Comparison of ENCODE assay signal across 2 cellular contexts in genomic region chr16:48365601-48366164, GRCh38.
A peak's percentile ranks its signal among the peaks of the same experiment; 100 is the strongest.
TF ChIP-seq lines count a peak whose summit lies in the region.

No MANE protein-coding gene starts in this region.

TF ChIP-seq in HEK293, 187 proteins besides CTCF, POLR2A, EP300 and RAD21 (continues in another document):
- TF ChIP-seq ZNF639 (tag by site-specific recombination; IDR thresholded peaks at IDR 0.05) (no peak), ZNF394 (tag by site-specific recombination; IDR thresholded peaks at IDR 0.05; ENCODE audit: borderline replicate concordance) (no peak), ZEB2 (tag by site-specific recombination; IDR thresholded peaks at IDR 0.05) (no peak), PATZ1 (tag by site-specific recombination; IDR thresholded peaks at IDR 0.05) (peak; percentile 98), SP3 (tag by site-specific recombination; IDR thresholded peaks at IDR 0.05) (peak; percentile 63), ZNF48 (tag by site-specific recombination; IDR thresholded peaks at IDR 0.05) (no peak), ZSCAN18 (tag by site-specific recombination; IDR thresholded peaks at IDR 0.05) (no peak), PRDM1 (tag by site-specific recombination; IDR thresholded peaks at IDR 0.05) (peak; percentile 42; the same call in 1 of the 2 replicates), ZBTB8A (tag by site-specific recombination; IDR thresholded peaks at IDR 0.05) (peak; percentile 86), OSR2 (tag by site-specific recombination; IDR thresholded peaks at IDR 0.05) (peak; percentile 45), ZNF366 (tag by site-specific recombination; conservative IDR thresholded peaks at IDR 0.05) (no peak), ZNF449 (tag by site-specific recombination; IDR thresholded peaks at IDR 0.05) (no peak), ZNF792 (tag by site-specific recombination; IDR thresholded peaks at IDR 0.05) (no peak), ZIC2 (tag by site-specific recombination; IDR thresholded peaks at IDR 0.05) (peak; percentile 21; the same call in 1 of the 2 replicates), ZNF585B (tag by site-specific recombination; IDR thresholded peaks at IDR 0.05) (no peak), ZNF335 (tag by site-specific recombination; conservative IDR thresholded peaks at IDR 0.05) (peak; percentile 83), ZNF571 (tag by site-specific recombination; IDR thresholded peaks at IDR 0.05) (no peak), ZBTB6 (tag by site-specific recombination; IDR thresholded peaks at IDR 0.05) (peak; percentile 78), ZNF530 (tag by site-specific recombination; IDR thresholded peaks at IDR 0.05; ENCODE audit: low read depth) (no peak), KLF1 (tag by site-specific recombination; IDR thresholded peaks at IDR 0.05) (peak; percentile 86), SETDB1 (IDR thresholded peaks at IDR 0.05; ENCODE audit: insufficient read length, low read length) (no peak), ZNF341 (tag by site-specific recombination; IDR thresholded peaks at IDR 0.05; ENCODE audit: low read depth) (no peak), ZNF660 (tag by site-specific recombination; IDR thresholded peaks at IDR 0.05) (no peak), BCL6B (tag by site-specific recombination; IDR thresholded peaks at IDR 0.05) (no peak), ZNF785 (tag by site-specific recombination; IDR thresholded peaks at IDR 0.05) (no peak)

TF ChIP-seq in K562, 482 proteins besides CTCF, POLR2A, EP300 and RAD21 (continued from another document and continues in another):
- TF ChIP-seq CREB3L1 (IDR thresholded peaks at IDR 0.05; ENCODE audit: borderline replicate concordance, low read depth), result 0 out of 2 replicates have a peak, but pooled peaks have one; percentile 10
- TF ChIP-seq NEUROD1 (IDR thresholded peaks at IDR 0.05; ENCODE audit: borderline replicate concordance, low read depth, low read length, partially characterized antibody), result peak; percentile 40
- peak; percentile 77 for TF ChIP-seq KLF1 (tag; IDR thresholded peaks at IDR 0.05)
- TF ChIP-seq UBTF (IDR thresholded peaks at IDR 0.05; ENCODE audit: borderline replicate concordance in 1 of 2, low read depth in 2 of 2, low read length in 2 of 2), result 0 out of 4 replicates have a peak, but pooled peaks of 1 of the 2 experiments have one; percentile 22
- TF ChIP-seq SP1 (CRISPR knock-in tag; IDR thresholded peaks at IDR 0.05), result peak; percentile 66; the same call in 1 of the 2 replicates
- TF ChIP-seq SRF (CRISPR knock-in tag; IDR thresholded peaks at IDR 0.05), result peak in 1 of 2 experiments; percentile 66; a peak in 2 of 4 replicates
- TF ChIP-seq CREB1 (IDR thresholded peaks at IDR 0.05), result no peak
- TF ChIP-seq CREB1 (CRISPR knock-in tag; IDR thresholded peaks at IDR 0.05), result peak; percentile 51; the same call in 1 of the 2 replicates
- TF ChIP-seq MTA3 (IDR thresholded peaks at IDR 0.05; ENCODE audit: borderline replicate concordance), result peak; percentile 80; the same call in 1 of the 2 replicates
- peak; percentile 88 for TF ChIP-seq CCNT2 (IDR thresholded peaks at IDR 0.05; ENCODE audit: borderline replicate concordance, extremely low read depth, insufficient read length, low read depth, low read length)
- TF ChIP-seq TBP (optimal IDR thresholded peaks at IDR 0.05; ENCODE audit: low read depth, low read length), result peak; percentile 90
- TF ChIP-seq TAF1 (IDR thresholded peaks at IDR 0.05; ENCODE audit: control insufficient read depth, extremely low read depth, insufficient read depth, low read length, severe bottlenecking), result peak; percentile 58
- no peak for TF ChIP-seq ATF2 (CRISPR knock-in tag; IDR thresholded peaks at IDR 0.05)
- peak; percentile 98 for TF ChIP-seq ZBTB7A (IDR thresholded peaks at IDR 0.05; ENCODE audit: borderline replicate concordance, control insufficient read depth, low read depth, low read length)
- peak; percentile 79; the same call in 1 of the 2 replicates for TF ChIP-seq POLR2H (tag; IDR thresholded peaks at IDR 0.05; ENCODE audit: low read depth)
- TF ChIP-seq ZBTB17 (CRISPR knock-in tag; IDR thresholded peaks at IDR 0.05), result peak; percentile 18; the same call in 1 of the 2 replicates
- no peak for TF ChIP-seq BRD4 (IDR thresholded peaks at IDR 0.05)
- no peak for TF ChIP-seq CCAR2 (IDR thresholded peaks at IDR 0.05; ENCODE audit: low read depth, low read length)
- TF ChIP-seq ZFX (CRISPR knock-in tag; IDR thresholded peaks at IDR 0.05), result peak; percentile 55
- TF ChIP-seq ARID3B (CRISPR knock-in tag; IDR thresholded peaks at IDR 0.05; ENCODE audit: borderline replicate concordance), result no peak
- peak in 1 of 2 experiments; percentile 23 for TF ChIP-seq AFF1 (IDR thresholded peaks at IDR 0.05; ENCODE audit: low read depth in 1 of 2, partially characterized antibody in 2 of 2)
- TF ChIP-seq GATAD2A (IDR thresholded peaks at IDR 0.05), result 0 out of 2 replicates have a peak, but pooled peaks have one; percentile 48
- peak; percentile 11 to 73; a peak in 3 of 4 replicates for TF ChIP-seq MAZ (CRISPR knock-in tag; conservative IDR thresholded peaks at IDR 0.05 in 1 of 2, IDR thresholded peaks at IDR 0.05 in 1 of 2)
- TF ChIP-seq HOMEZ (CRISPR knock-in tag; IDR thresholded peaks at IDR 0.05), result no peak
- TF ChIP-seq RBFOX2 (IDR thresholded peaks at IDR 0.05; ENCODE audit: low read depth, low read length), result peak; percentile 99
- peak; percentile 87; the same call in 1 of the 2 replicates for TF ChIP-seq KAT7 (CRISPR knock-in tag; IDR thresholded peaks at IDR 0.05; ENCODE audit: borderline replicate concordance)
- TF ChIP-seq SAFB (IDR thresholded peaks at IDR 0.05; ENCODE audit: borderline replicate concordance, low read depth, low read length), result no peak
- no peak for TF ChIP-seq ZNF23 (CRISPR knock-in tag; IDR thresholded peaks at IDR 0.05)
- peak; percentile 58 for TF ChIP-seq TAF7 (tag; IDR thresholded peaks at IDR 0.05)
- TF ChIP-seq ZNF143 (CRISPR knock-in tag; IDR thresholded peaks at IDR 0.05), result no peak
- TF ChIP-seq SOX6 (IDR thresholded peaks at IDR 0.05), result 0 out of 2 replicates have a peak, but pooled peaks have one; percentile 16
- TF ChIP-seq KDM5B (IDR thresholded peaks at IDR 0.05; ENCODE audit: insufficient replicate concordance, low read depth, low read length), result peak; percentile 98
- peak; percentile 98 for TF ChIP-seq POLR2G (IDR thresholded peaks at IDR 0.05; ENCODE audit: low read depth, low read length)
- TF ChIP-seq TFAP4 (CRISPR knock-in tag; IDR thresholded peaks at IDR 0.05; ENCODE audit: borderline replicate concordance), result peak; percentile 57; the same call in 1 of the 2 replicates
- no peak for TF ChIP-seq NFXL1 (CRISPR knock-in tag; IDR thresholded peaks at IDR 0.05)
